In genomic region chr2:144213797-144214196, GRCh38 we compare ENCODE assay signal across 11 cellular contexts.
A peak's percentile ranks its signal among the peaks of the same experiment; 100 is the strongest.
DNase-seq lines count a peak whose midpoint lies in the region; ATAC-seq and TF ChIP-seq lines count a peak whose summit lies in the region.
"Had no signal": no experiment of that assay in that cellular context is flagged by ENCODE, and none has a peak within 500 bp of the region (broad histone marks: within the 10 kb centered on the region; RNA-seq: fewer than 3 reads in every experiment).

No MANE protein-coding gene starts in this region.

- H3K9me3 ChIP-seq in uterus, result no peaks in the 10 kb centered on the region
- H3K9me3 ChIP-seq: gastrocnemius medialis had no signal

- CTCF ChIA-PET in activated naive CD4-positive, alpha-beta T cell treated with anti-CD3 and anti-CD28 coated beads, Interleukin-2, amount 10 ng/mL, durations not matched to agents 7 days and 5 days (lab: Charles Lee), result interaction anchor here (1.0 kb wide), 1 partner anchor 25 kb away, joined by 4 read pairs; no protein-coding TSS in a partner anchor

- no peaks in the 10 kb centered on the region for H3K4me1 ChIP-seq in uterus

- no peak overlapping the region for H3K27ac ChIP-seq in uterus
- H3K27ac ChIP-seq: gastrocnemius medialis had no signal

- ATAC-seq in HG02610 (IDR thresholded peaks at IDR 0.05; ENCODE audit: unreplicated experiment) (peak; percentile 90), HG03558 (IDR thresholded peaks at IDR 0.05; ENCODE audit: extremely low read depth, unreplicated experiment) (peak; percentile 53)
- ATAC-seq: gastrocnemius medialis had no signal

- intact Hi-C loops in uterus (cut with DNase I; ENCODE audit: low total_unique reads), result no loop called here

- no peaks in the 10 kb centered on the region for H3K36me3 Mint-ChIP-seq in activated naive CD4-positive, alpha-beta T cell treated with anti-CD3 and anti-CD28 coated beads, Interleukin-2, amount 10 ng/mL, durations not matched to agents 7 days and 5 days

- no peaks in the 10 kb centered on the region for H3K9me3 Mint-ChIP-seq in activated naive CD4-positive, alpha-beta T cell treated with anti-CD3 and anti-CD28 coated beads, Interleukin-2, amount 10 ng/mL, durations not matched to agents 7 days and 5 days

- no peak for TF ChIP-seq POLR2A in uterus (IDR thresholded peaks at IDR 0.05)

- no peak for DNase-seq in activated naive CD4-positive, alpha-beta T cell treated with anti-CD3 and anti-CD28 coated beads, Interleukin-2, amount 10 ng/mL, durations not matched to agents 7 days and 5 days
- DNase-seq in activated naive CD4-positive, alpha-beta T cell treated with Interleukin-2 at 50 U/mL for 16 hours, result no peak
- DNase-seq in stimulated activated CD4-positive, alpha-beta T cell treated with anti-CD3 and anti-CD28 coated beads, Interleukin-1b, Interleukin-23, amount 100 ng/mL, for 48 hours, result no peak
- no peak for DNase-seq in putamen (ENCODE audit: low spot score)
- no peak for DNase-seq in NCI-H446 treated with DMSO at 0.1 percent for 48 hours (lab: John Stamatoyannopoulos, UW)
- DNase-seq in uterus, result no peak
- DNase-seq: gastrocnemius medialis; NCI-H1930; stimulated activated CD4-positive, alpha-beta T cell treated with anti-CD3 and anti-CD28 coated beads, Interleukin-2, amount 100 ng/mL, for 24 hours had no signal

- no peak overlapping the region for H3K4me3 Mint-ChIP-seq in activated naive CD4-positive, alpha-beta T cell treated with anti-CD3 and anti-CD28 coated beads, Interleukin-2, amount 10 ng/mL, durations not matched to agents 7 days and 5 days

- H3K4me1 Mint-ChIP-seq in activated naive CD4-positive, alpha-beta T cell treated with anti-CD3 and anti-CD28 coated beads, Interleukin-2, amount 10 ng/mL, durations not matched to agents 7 days and 5 days, result peaks cover 18% of the 10 kb centered on the region

- peak overlapping the region; percentile 5 for H3K27ac Mint-ChIP-seq in activated naive CD4-positive, alpha-beta T cell treated with anti-CD3 and anti-CD28 coated beads, Interleukin-2, amount 10 ng/mL, durations not matched to agents 7 days and 5 days

- TF ChIP-seq CTCF in uterus (IDR thresholded peaks at IDR 0.05), result no peak

- H3K4me3 ChIP-seq in uterus, result no peak overlapping the region
- H3K4me3 ChIP-seq: gastrocnemius medialis had no signal

- H3K36me3 ChIP-seq in uterus, result no peaks in the 10 kb centered on the region
- H3K36me3 ChIP-seq: gastrocnemius medialis had no signal

- H3K27me3 ChIP-seq in uterus, result no peaks in the 10 kb centered on the region
- H3K27me3 ChIP-seq: gastrocnemius medialis had no signal

- H3K27me3 Mint-ChIP-seq in activated naive CD4-positive, alpha-beta T cell treated with anti-CD3 and anti-CD28 coated beads, Interleukin-2, amount 10 ng/mL, durations not matched to agents 7 days and 5 days, result no peaks in the 10 kb centered on the region
